In genomic region chrX:106484233-106484632, GRCh38 we compare ENCODE assay signal across 9 cellular contexts.
DNase-seq lines count a peak whose midpoint lies in the region; ATAC-seq and TF ChIP-seq lines count a peak whose summit lies in the region.
"Had no signal": no experiment of that assay in that cellular context is flagged by ENCODE, and none has a peak within 500 bp of the region (broad histone marks: within the 10 kb centered on the region; RNA-seq: fewer than 3 reads in every experiment).

No MANE protein-coding gene starts in this region.

- no peak overlapping the region for H2AFZ ChIP-seq in ACC112 (ENCODE audit: low read length, unreplicated experiment)

- CTCF ChIA-PET in activated CD8-positive, alpha-beta T cell treated with anti-CD3 and anti-CD28 coated beads for 36 hours (lab: Charles Lee), result interaction anchor here (3.9 kb wide), 1 partner anchor 136 kb away, joined by 27 read pairs; no protein-coding TSS in a partner anchor

- H3K27me3 ChIP-seq in ACC112 (ENCODE audit: insufficient read depth, low read length), result no peaks in the 10 kb centered on the region
- H3K27me3 ChIP-seq: cardiac muscle cell had no signal

- POLR2A ChIA-PET in activated CD8-positive, alpha-beta T cell treated with anti-CD3 and anti-CD28 coated beads for 36 hours (lab: Charles Lee), result no interaction called here

- H3K4me3 ChIP-seq in ACC112 (ENCODE audit: low read depth, low read length), result peak overlapping the region; percentile 44; the same call in 1 of the 2 replicates
- H3K4me3 ChIP-seq: cardiac muscle cell had no signal

- H3K4me3 Mint-ChIP-seq in activated CD8-positive, alpha-beta T cell treated with anti-CD3 and anti-CD28 coated beads for 36 hours, result peak overlapping the region; percentile 31

- intact Hi-C loops in activated CD8-positive, alpha-beta T cell treated with anti-CD3 and anti-CD28 coated beads for 36 hours (cut with micrococcal nuclease), result loop anchor here (5.0 kb wide), 2 partner anchors 128 to 308 kb away; partner anchors contain the start of gene RADX

- TF ChIP-seq CTCF in activated CD8-positive, alpha-beta T cell treated with anti-CD3 and anti-CD28 coated beads for 36 hours (IDR thresholded peaks at IDR 0.05), result no peak

- no peaks in the 10 kb centered on the region for H3K36me3 ChIP-seq in ACC112 (ENCODE audit: insufficient read depth, low read length)
- H3K36me3 ChIP-seq: cardiac muscle cell had no signal

- no peaks in the 10 kb centered on the region for H3K9me3 Mint-ChIP-seq in activated CD8-positive, alpha-beta T cell treated with anti-CD3 and anti-CD28 coated beads for 36 hours

- H3K4me1 Mint-ChIP-seq in activated CD8-positive, alpha-beta T cell treated with anti-CD3 and anti-CD28 coated beads for 36 hours (ENCODE audit: low read depth), result peaks cover 23% of the 10 kb centered on the region

- ATAC-seq in GM18909 (IDR thresholded peaks at IDR 0.05; ENCODE audit: poor library complexity, unreplicated experiment), result peak; percentile 98
- ATAC-seq in HG02981 (IDR thresholded peaks at IDR 0.05; ENCODE audit: unreplicated experiment), result peak; percentile 97
- peak; percentile 97 for ATAC-seq in activated CD8-positive, alpha-beta T cell treated with anti-CD3 and anti-CD28 coated beads for 36 hours

- peak; percentile 22 for DNase-seq in activated CD8-positive, alpha-beta T cell treated with anti-CD3 and anti-CD28 coated beads for 36 hours
- DNase-seq in NCI-H2227 treated with DMSO at 0.1 percent for 48 hours (lab: John Stamatoyannopoulos, UW) (no peak), cortex of kidney (lab: John Stamatoyannopoulos, UW) (no peak), NCI-H446 (lab: John Stamatoyannopoulos, UW) (no peak), EL (no peak)

- H3K4me1 ChIP-seq in ACC112 (ENCODE audit: control insufficient read depth, insufficient read depth, low read length, unreplicated experiment), result no peaks in the 10 kb centered on the region

- H3K79me2 ChIP-seq in ACC112 (ENCODE audit: control insufficient read depth, insufficient read depth, low read length, unreplicated experiment), result no peaks in the 10 kb centered on the region

- no peaks in the 10 kb centered on the region for H3K36me3 Mint-ChIP-seq in activated CD8-positive, alpha-beta T cell treated with anti-CD3 and anti-CD28 coated beads for 36 hours (ENCODE audit: low read depth)

- H3K27me3 Mint-ChIP-seq in activated CD8-positive, alpha-beta T cell treated with anti-CD3 and anti-CD28 coated beads for 36 hours, result no peaks in the 10 kb centered on the region

- H3K27ac Mint-ChIP-seq in activated CD8-positive, alpha-beta T cell treated with anti-CD3 and anti-CD28 coated beads for 36 hours, result peak overlapping the region; percentile 66

- no peak overlapping the region for H3K27ac ChIP-seq in ACC112 (ENCODE audit: low read depth, low read length)
- H3K27ac ChIP-seq: cardiac muscle cell had no signal
